15 cellular contexts compared by ENCODE assay signal in genomic region chr7:85010306-85010705, GRCh38.
"Had no signal": no experiment of that assay in that cellular context is flagged by ENCODE, and none has a peak within 500 bp of the region (broad histone marks: within the 10 kb centered on the region; RNA-seq: fewer than 3 reads in every experiment).

No MANE protein-coding gene starts in this region.

- DNase-seq: activated CD4-positive, alpha-beta memory T cell treated with anti-CD3 and anti-CD28 coated beads, Interleukin-2, amount 10 ng/mL, durations not matched to agents 7 days and 5 days; activated CD4-positive, alpha-beta T cell treated with anti-CD3 and anti-CD28 coated beads, Interleukin-2, amount 10 ng/mL, durations not matched to agents 24 days and 14 days; activated effector memory CD4-positive, alpha-beta T cell treated with anti-CD3 and anti-CD28 coated beads, Interleukin-2, amount 50 U/mL, for 16 hours; activated naive CD4-positive, alpha-beta T cell treated with anti-CD3 and anti-CD28 coated beads, Interleukin-2, amount 10 ng/mL, durations not matched to agents 7 days and 5 days; amygdala; glutamatergic neuron; hippocampal formation; left ventricle myocardium inferior; naive thymus-derived CD8-positive, alpha-beta T cell; posterior cingulate gyrus; sigmoid colon; stimulated activated CD4-positive, alpha-beta T cell treated with anti-CD3 and anti-CD28 coated beads, Interleukin-15, amount 100 ng/mL, for 24 hours; stimulated activated CD4-positive, alpha-beta T cell treated with anti-CD3 and anti-CD28 coated beads, Interleukin-2, amount 100 ng/mL, for 48 hours; stimulated activated CD8-positive, alpha-beta memory T cell treated with anti-CD3 and anti-CD28 coated beads, Interleukin-4, amount 100 ng/mL, for 48 hours; stimulated activated naive CD4-positive, alpha-beta T cell had no signal
